In genomic region chr9:73152953-73153352, GRCh38 we compare ENCODE assay signal across 9 cellular contexts. TPM values are rescaled to one million over a fixed set of nuclear protein-coding genes. Genes with fewer than 3 reads are reported as not detected.
A peak's percentile ranks its signal among the peaks of the same experiment; 100 is the strongest.
DNase-seq lines count a peak whose midpoint lies in the region; ATAC-seq and TF ChIP-seq lines count a peak whose summit lies in the region.
"Had no signal": no experiment of that assay in that cellular context is flagged by ENCODE, and none has a peak within 500 bp of the region (broad histone marks: within the 10 kb centered on the region; RNA-seq: fewer than 3 reads in every experiment).

No MANE protein-coding gene starts in this region.

- H3K9me3 ChIP-seq in ES-I3 (ENCODE audit: control insufficient read depth, insufficient read depth, low read length) (no peaks in the 10 kb centered on the region), MG63 (no peaks in the 10 kb centered on the region), gastrocnemius medialis (no peaks in the 10 kb centered on the region)
- H3K9me3 ChIP-seq in effector memory CD4-positive, alpha-beta T cell (ENCODE audit: control insufficient read depth, low read length): no peaks in the 10 kb centered on the region

- TF ChIP-seq CTCF in gastrocnemius medialis (IDR thresholded peaks at IDR 0.05 in 4 of 5, conservative IDR thresholded peaks at IDR 0.05 in 1 of 5): no peak

- H3K27ac ChIP-seq in effector memory CD4-positive, alpha-beta T cell (ENCODE audit: insufficient read depth, low read length, poor library complexity, severe bottlenecking): peak overlapping the region; percentile 84
- peak overlapping the region; percentile 44 to 68 (median 66) for H3K27ac ChIP-seq in gastrocnemius medialis

- H3K4me1 ChIP-seq in ES-I3 (ENCODE audit: insufficient read depth, low read length) (peaks cover 52% of the 10 kb centered on the region), gastrocnemius medialis (peaks cover 17 to 32% of the 10 kb centered on the region in 2 donors)
- peaks cover 35% of the 10 kb centered on the region for H3K4me1 ChIP-seq in effector memory CD4-positive, alpha-beta T cell (ENCODE audit: control insufficient read depth, insufficient read depth, low read length, poor library complexity, severe bottlenecking)

- ATAC-seq in GM21786 (IDR thresholded peaks at IDR 0.05; ENCODE audit: unreplicated experiment) (peak; percentile 64), gastrocnemius medialis (peak in 1 of 2 donors; percentile 51)

- DNase-seq in MG63 (no peak), gastrocnemius medialis (no peak), NCI-H2227 (lab: John Stamatoyannopoulos, UW; ENCODE audit: unreplicated experiment) (no peak), NCI-H748 (lab: John Stamatoyannopoulos, UW; ENCODE audit: unreplicated experiment) (no peak), OCI-M2 (lab: John Stamatoyannopoulos, UW; ENCODE audit: unreplicated experiment) (no peak)
- no peak for DNase-seq in effector memory CD4-positive, alpha-beta T cell
- DNase-seq: naive B cell had no signal

- peak in 1 of 2 donors; percentile 12 for TF ChIP-seq POLR2A in gastrocnemius medialis (IDR thresholded peaks at IDR 0.05)

- H3K9ac ChIP-seq in ES-I3 (ENCODE audit: low read depth, low read length): peak overlapping the region; percentile 67; the same call in 1 of the 2 replicates

- H3K4me3 ChIP-seq in MG63 (peak overlapping the region; percentile 62), gastrocnemius medialis (peak overlapping the region; percentile 46 to 55 (median 51))
- peak overlapping the region; percentile 67 for H3K4me3 ChIP-seq in effector memory CD4-positive, alpha-beta T cell (ENCODE audit: insufficient read depth, low read depth, low read length, poor library complexity, severe bottlenecking)

- in situ Hi-C loops in gastrocnemius medialis (cut with MboI; ENCODE audit: low sequenced_read_pairs in 4 of 4): no loop called here

- no peaks in the 10 kb centered on the region for H3K27me3 ChIP-seq in MG63
- H3K27me3 ChIP-seq in effector memory CD4-positive, alpha-beta T cell (replicated peaks; ENCODE audit: control insufficient read depth, insufficient read depth, low read length, poor library complexity, severe bottlenecking): no peaks in the 10 kb centered on the region
- H3K27me3 ChIP-seq in gastrocnemius medialis: no peaks in the 10 kb centered on the region

- intact Hi-C loops in gastrocnemius medialis (cut with DNase I; ENCODE audit: low total_unique reads): no loop called here

- H3K36me3 ChIP-seq in ES-I3 (ENCODE audit: insufficient read depth, low read length) (no peaks in the 10 kb centered on the region), MG63 (peaks cover 35% of the 10 kb centered on the region), gastrocnemius medialis (no peaks in the 10 kb centered on the region)
- no peaks in the 10 kb centered on the region for H3K36me3 ChIP-seq in effector memory CD4-positive, alpha-beta T cell (ENCODE audit: control insufficient read depth, insufficient read depth, low read length)

RNA-seq across cellular contexts. Expression of gene ANXA1, which starts 1.3 kb away (rescaled TPM):
- 531 and 667 TPM in 2 replicates for total RNA-seq in MG63 (2014; rRNA removed; shearing (Covaris generic); ENCODE audit: low replicate concordance)
- 10 to 100 TPM; 22.2 to 41.7 (median 31.1) TPM for total RNA-seq in gastrocnemius medialis

Comparison
In these comparisons a context has a peak if more than half of its experiments do, and no peak if none do; other contexts are left out.
1. RNA of gene ANXA1, which starts 1.3 kb away (total RNA-seq): 531 to 667 TPM in MG63; 22.2 to 41.7 TPM in gastrocnemius medialis; every median in the first group is over 10 times any median in the second.
2. Peak in every context shown above with its lines, with median percentiles within 50 percentile points of each other: H3K4me3 ChIP-seq.